8 cellular contexts compared by ENCODE assay signal in the genomic region with DNA sequence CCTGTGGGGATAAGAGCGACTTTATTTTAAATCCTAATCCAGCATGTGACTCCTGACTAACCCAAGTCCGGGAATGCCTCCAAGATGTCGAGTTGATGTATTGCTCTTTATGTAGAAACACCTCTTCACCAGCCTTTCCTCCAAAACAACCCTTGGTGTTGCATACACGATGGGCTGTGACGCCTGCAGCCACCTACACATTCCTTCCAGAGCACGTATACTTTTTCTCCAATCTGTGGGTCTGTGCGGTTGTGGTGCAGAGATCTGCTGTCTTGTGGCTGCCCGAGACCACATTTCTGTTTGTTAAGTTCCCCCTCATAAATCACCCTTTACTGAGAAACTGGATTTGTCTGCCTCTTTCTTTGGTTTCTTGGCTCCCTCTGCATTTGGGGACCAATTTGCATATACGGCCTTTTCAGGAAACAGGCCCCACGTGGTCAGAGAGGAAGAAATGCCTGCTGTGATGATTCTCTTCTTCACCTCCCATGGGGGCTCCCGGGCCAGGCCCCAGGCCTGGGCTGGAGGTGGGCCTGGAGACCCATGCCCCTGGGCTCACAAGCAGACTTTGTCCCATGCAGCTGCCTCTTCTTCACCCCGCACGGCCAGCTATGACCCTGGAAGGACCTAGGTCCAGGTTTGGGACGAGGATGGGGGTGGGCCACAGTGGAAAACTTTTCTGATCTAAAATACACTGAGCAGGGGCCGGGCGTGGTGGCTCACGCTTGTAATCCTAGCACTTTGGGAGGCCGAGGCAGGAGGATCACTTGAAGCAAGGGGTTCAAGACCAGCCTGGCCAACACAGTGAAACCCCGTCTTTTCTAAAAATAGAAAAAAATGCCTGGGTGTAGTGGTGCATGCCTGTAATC. TPM values are rescaled to one million over a fixed set of nuclear protein-coding genes. Genes with fewer than 3 reads are reported as not detected.
DNase-seq lines count a peak whose midpoint lies in the region; ATAC-seq, FAIRE-seq and TF ChIP-seq lines count a peak whose summit lies in the region.

No MANE protein-coding gene starts in this region.

- H3K9me3 Mint-ChIP-seq in CD14-positive monocyte: no peaks in the 10 kb centered on the region

- no peaks in the 10 kb centered on the region for H3K36me3 Mint-ChIP-seq in CD14-positive monocyte

- H3K4me2 ChIP-seq in K562 (ENCODE audit: insufficient read depth, low read length): no peak overlapping the region

- H3K9ac ChIP-seq in K562 (ENCODE audit: insufficient read depth in 1 of 2, low read depth in 2 of 2, low read length in 2 of 2) (no peak overlapping the region), muscle layer of colon (ENCODE audit: low read length) (peak overlapping the region; percentile 30), stomach smooth muscle (ENCODE audit: low read length in 2 of 2) (peak overlapping the region; percentile 1 to 13)

- peaks cover 7% of the 10 kb centered on the region for H3K4me1 Mint-ChIP-seq in CD14-positive monocyte

- H4K20me1 ChIP-seq in K562 (replicated peaks; ENCODE audit: control insufficient read depth, insufficient read depth, low read length): peaks cover 13% of the 10 kb centered on the region

- no peak for TF ChIP-seq POLR2A in K562 (conservative IDR thresholded peaks at IDR 0.05)

- CTCF ChIA-PET in Panc1 (lab: Charles Lee): no interaction called here
- CTCF ChIA-PET in K562 (lab: Yijun Ruan, JAX; ENCODE audit: low intra/inter-chr PET ratio): no interaction called here

- no peak overlapping the region for H3K4me3 Mint-ChIP-seq in CD14-positive monocyte

- intact Hi-C loops in Panc1 (cut with micrococcal nuclease; ENCODE audit: unreplicated experiment) (no loop called here), K562 (cut with micrococcal nuclease) (no loop called here), CD14-positive monocyte (cut with micrococcal nuclease) (no loop called here)

- no peak for FAIRE-seq in K562 (lab: Jason Lieb, UNC)

- no peak overlapping the region for H3K27ac Mint-ChIP-seq in CD14-positive monocyte

- H3K36me3 ChIP-seq in Panc1 (ENCODE audit: control insufficient read depth, insufficient read depth, low read length) (no peaks in the 10 kb centered on the region), K562 (ENCODE audit: control insufficient read depth, insufficient read depth, low read length) (no peaks in the 10 kb centered on the region), muscle layer of colon (ENCODE audit: insufficient read depth, low read length) (no peaks in the 10 kb centered on the region), stomach smooth muscle (ENCODE audit: control insufficient read depth in 2 of 2, insufficient read depth in 2 of 2, low read length in 2 of 2) (no peaks in the 10 kb centered on the region)

- DNase-seq in GM12865 (ENCODE audit: low read depth): peak; percentile 41
- DNase-seq in Panc1 (ENCODE audit: low read depth, low spot score): peak; percentile 82
- no peak for DNase-seq in K562 (ENCODE audit: extremely low read depth in 1 of 4, low spot score in 3 of 4)
- DNase-seq in UCSD-AML1 (lab: John Stamatoyannopoulos, UW; ENCODE audit: unreplicated experiment): no peak
- no peak for DNase-seq in CD14-positive monocyte (ENCODE audit: low spot score)

- no peak overlapping the region for H3K4me3 ChIP-seq in GM12865 (ENCODE audit: low read depth, low read length)
- H3K4me3 ChIP-seq in Panc1 (ENCODE audit: low read depth in 2 of 2, low read length in 2 of 2): no peak overlapping the region
- no peak overlapping the region for H3K4me3 ChIP-seq in K562
- H3K4me3 ChIP-seq in muscle layer of colon (ENCODE audit: low read depth in 1 of 2, low read length in 2 of 2): peak overlapping the region in 1 of 2 donors; percentile 51
- H3K4me3 ChIP-seq in stomach smooth muscle (ENCODE audit: low read length in 2 of 2): peak overlapping the region in 1 of 2 donors; percentile 22

- H3K27me3 ChIP-seq in Panc1 (ENCODE audit: control insufficient read depth, insufficient read depth, low read length) (no peaks in the 10 kb centered on the region), K562 (ENCODE audit: control insufficient read depth in 2 of 2, insufficient read depth in 2 of 2, low read length in 2 of 2) (peaks cover 16 to 72% of the 10 kb centered on the region in 2 experiments; a peak in 4 of 5 replicates), muscle layer of colon (ENCODE audit: control insufficient read depth in 1 of 2, insufficient read depth in 2 of 2, low read length in 2 of 2) (no peaks in the 10 kb centered on the region), stomach smooth muscle (ENCODE audit: control insufficient read depth in 1 of 2, insufficient read depth in 2 of 2, low read length in 2 of 2) (no peaks in the 10 kb centered on the region)

- POLR2A ChIA-PET in Panc1 (lab: Charles Lee) (no interaction called here), K562 (lab: Yijun Ruan, JAX) (no interaction called here)

- no peak overlapping the region for H2AFZ ChIP-seq in K562 (ENCODE audit: low read depth, low read length)

- no peak for TF ChIP-seq EP300 in K562 (IDR thresholded peaks at IDR 0.05; ENCODE audit: low read length)

- ATAC-seq in HG02759 (IDR thresholded peaks at IDR 0.05; ENCODE audit: unreplicated experiment) (peak; percentile 69), Panc1 (peak; percentile 32), K562 (no peak)

- in situ Hi-C loops in Panc1 (cut with HindIII; ENCODE audit: low pct_unique_long_range_greater_than_20kb, low sequenced_read_pairs): no loop called here
- in situ Hi-C loops in K562 (cut with MboI): no loop called here

- peak overlapping the region; percentile 99 for H3K27ac ChIP-seq in Panc1 (ENCODE audit: low read length)
- H3K27ac ChIP-seq in K562 (ENCODE audit: extremely low read depth, low read depth, low read length): no peak overlapping the region
- peak overlapping the region; percentile 71 for H3K27ac ChIP-seq in muscle layer of colon (ENCODE audit: low read depth, low read length)
- H3K27ac ChIP-seq in stomach smooth muscle (ENCODE audit: low read length): peak overlapping the region; percentile 85

- TF ChIP-seq RAD21 in K562 (CRISPR knock-in tag; conservative IDR thresholded peaks at IDR 0.05 in 1 of 2, IDR thresholded peaks at IDR 0.05 in 1 of 2): no peak

- H3K9me1 ChIP-seq in K562 (ENCODE audit: control insufficient read depth, insufficient read depth, low read length): peaks cover 3% of the 10 kb centered on the region

- BruUV-seq in Panc1 (replicated peaks; lab: Mats Ljungman, UMichigan): no TSS peak
- BruUV-seq in K562 (replicated peaks; lab: Mats Ljungman, UMichigan): no TSS peak

- peaks cover 25 to 42% (median 37%) of the 10 kb centered on the region in 3 donors for H3K27me3 Mint-ChIP-seq in CD14-positive monocyte (ENCODE audit: low read depth in 3 of 3)

- H3K4me1 ChIP-seq in Panc1 (ENCODE audit: control insufficient read depth, insufficient read depth, low read length) (peaks cover 83% of the 10 kb centered on the region), K562 (replicated peaks in 1 of 2; ENCODE audit: control insufficient read depth in 2 of 2, insufficient read depth in 2 of 2, low read length in 2 of 2) (no peaks in the 10 kb centered on the region), muscle layer of colon (ENCODE audit: insufficient read depth, low read length) (peaks cover 33% of the 10 kb centered on the region), stomach smooth muscle (ENCODE audit: control insufficient read depth, insufficient read depth, low read length) (peaks cover 27% of the 10 kb centered on the region)

- no peaks in the 10 kb centered on the region for H3K79me2 ChIP-seq in K562 (ENCODE audit: control insufficient read depth, insufficient read depth, low read length)

- H3K9me3 ChIP-seq in Panc1 (ENCODE audit: control insufficient read depth, insufficient read depth, low read depth, low read length) (no peaks in the 10 kb centered on the region), K562 (replicated peaks; ENCODE audit: control insufficient read depth, insufficient read depth, low read depth, low read length) (no peaks in the 10 kb centered on the region), muscle layer of colon (ENCODE audit: low read length) (no peaks in the 10 kb centered on the region), stomach smooth muscle (ENCODE audit: control insufficient read depth in 2 of 2, low read length in 2 of 2) (no peaks in the 10 kb centered on the region)

- WGBS in K562 (ENCODE audit: insufficient coverage, low coverage, missing lambda C conversion rate): under 1% methylated on average over 17 of the region's 19 CpGs

- TF ChIP-seq CTCF in GM12865 (IDR thresholded peaks at IDR 0.05; ENCODE audit: insufficient read depth, low read depth, low read length, missing control alignments): no peak
- no peak for TF ChIP-seq CTCF in Panc1 (IDR thresholded peaks at IDR 0.05)
- no peak for TF ChIP-seq CTCF in K562 (IDR thresholded peaks at IDR 0.05 in 2 of 3, conservative IDR thresholded peaks at IDR 0.05 in 1 of 3; ENCODE audit: insufficient read depth in 2 of 3, low read depth in 1 of 3, low read length in 3 of 3)
- TF ChIP-seq CTCF in CD14-positive monocyte (IDR thresholded peaks at IDR 0.05): no peak

RNA-seq across cellular contexts. Expression of a gene that starts 21.4 kb away (rescaled TPM):
- 94.7 TPM for total RNA-seq in Panc1 (2021; ENCODE audit: unreplicated experiment)
- 90.7 TPM for polyA plus RNA-seq in Panc1 (2012; ENCODE audit: insufficient read length)
- total RNA-seq in K562 (2011; cell fraction: chromatin; rRNA removed; ENCODE audit: low replicate concordance): 0.79 and 1.9 TPM in 2 replicates
- 0.17 and 0.39 TPM in 2 replicates for total RNA-seq in K562 (2011; cell fraction: nucleolus; rRNA removed)
- 0.23 and 1.0 TPM in 2 replicates for total RNA-seq in K562 (2011; cell fraction: nucleoplasm; rRNA removed)
- 0.14 and 0.16 TPM in 2 replicates for total RNA-seq in K562 (2014; rRNA removed)
- 0.07 and 0.16 TPM in 2 replicates for total RNA-seq in K562 (2014; rRNA removed; fragmentation: Illumina TruSeq; extraction: Trizol)
- 0.04 and 0.11 TPM in 2 replicates for total RNA-seq in K562 (2015; rRNA removed; fragmentation: Illumina TruSeq; extraction: Trizol)
- total RNA-seq in K562 (2021): 0.42 and 0.49 TPM in 2 replicates
- 0.07 TPM in 2 replicates for polyA plus RNA-seq in K562 (2011; rRNA removed)
- 0.01 and 0.07 TPM in 2 replicates for polyA plus RNA-seq in K562 (2011; cell fraction: cytosol; rRNA removed)
- polyA plus RNA-seq in K562 (2011; cell fraction: nucleus; rRNA removed): 0.13 and 0.20 TPM in 2 replicates
- 0.30 and 1.0 TPM in 2 replicates for polyA plus RNA-seq in K562 (2012)
- 0.10 and 0.15 TPM in 2 replicates for polyA plus RNA-seq in K562 (2014; fragmentation: Illumina TruSeq; extraction: Trizol)
- polyA plus RNA-seq in K562 (2014; fragmentation: Nextera tagmentation; extraction: Ambion mirVana): under 1 TPM in 1 of 2 experiments, not detected in 1; 0.20 TPM
- polyA plus RNA-seq in K562 (2014; rRNA removed): 0.13 and 0.27 TPM in 2 replicates
- 0.03 and 0.07 TPM in 2 replicates for polyA minus RNA-seq in K562 (2011; rRNA and poly(A)+ RNA removed)
- polyA minus RNA-seq in K562 (2011; cell fraction: cytosol; rRNA and poly(A)+ RNA removed): 0.55 TPM in 1 of 2 replicates, not detected in the other
- polyA minus RNA-seq in K562 (2011; cell fraction: nucleus; rRNA and poly(A)+ RNA removed): 0.33 and 0.81 TPM in 2 replicates
- polyA plus RNA-seq in CD14-positive monocyte: not detected

Comparison
In these comparisons a context has a peak if more than half of its experiments do, and no peak if none do; other contexts are left out.
1. DNase-seq: peak in GM12865 (single experiment) and Panc1 (single experiment); none in K562 (0 of 4), UCSD-AML1 (single experiment) and CD14-positive monocyte (single experiment).
2. H3K9ac ChIP-seq: peak in muscle layer of colon (single experiment) and stomach smooth muscle (2 of 2); none in K562 (0 of 2).
3. RNA of a gene that starts 21.4 kb away (total RNA-seq): 94.7 TPM in Panc1 (single experiment); 0.04 to 1.9 TPM in K562; every median in the first group is over 10 times any median in the second.